8 cellular contexts compared by ENCODE assay signal in the genomic region with DNA sequence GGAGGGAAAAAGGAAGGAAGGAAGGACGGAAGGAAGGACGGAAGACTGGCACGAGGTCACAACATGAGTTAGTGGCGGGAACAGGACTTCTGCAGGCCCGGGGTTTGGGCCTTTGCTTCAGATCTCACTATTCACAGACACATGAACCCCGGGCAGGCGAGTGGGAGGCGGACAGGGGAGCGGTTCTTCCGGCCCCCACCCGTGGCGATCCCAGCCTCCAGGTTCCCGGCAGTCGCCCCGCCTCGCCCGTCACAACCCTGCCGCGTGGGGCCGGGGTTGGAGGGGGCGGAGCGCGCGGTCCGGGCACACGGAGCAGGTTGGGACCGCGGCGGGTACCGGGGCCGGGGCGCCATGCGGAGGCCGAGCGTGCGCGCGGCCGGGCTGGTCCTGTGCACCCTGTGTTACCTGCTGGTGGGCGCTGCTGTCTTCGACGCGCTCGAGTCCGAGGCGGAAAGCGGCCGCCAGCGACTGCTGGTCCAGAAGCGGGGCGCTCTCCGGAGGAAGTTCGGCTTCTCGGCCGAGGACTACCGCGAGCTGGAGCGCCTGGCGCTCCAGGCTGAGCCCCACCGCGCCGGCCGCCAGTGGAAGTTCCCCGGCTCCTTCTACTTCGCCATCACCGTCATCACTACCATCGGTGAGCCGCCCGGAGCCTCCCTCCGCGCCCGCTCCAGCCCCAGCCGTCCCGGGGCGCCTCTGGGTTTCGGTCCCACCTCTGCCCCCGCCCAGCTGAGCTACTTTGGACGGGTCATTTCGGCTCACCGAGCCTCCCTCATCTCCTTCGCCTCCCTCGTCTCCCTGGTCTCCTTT. TPM values are rescaled to one million over a fixed set of nuclear protein-coding genes. Genes with fewer than 3 reads are reported as not detected.
DNase-seq lines count a peak whose midpoint lies in the region; ATAC-seq and TF ChIP-seq lines count a peak whose summit lies in the region.

A gene (plus strand): TSS at position 306 of the 807 bp plus-strand sequence. CDS start 46 bp downstream, at position 352.

- WGBS in suprapubic skin = 2% methylated on average over 18 of the region's 82 CpGs

- in situ Hi-C loops in HAP-1 (cut with MboI; ENCODE audit: low sequenced_read_pairs) = loop anchor here (5.0 kb wide), 1 partner anchor 122 kb away; no protein-coding TSS in a partner anchor

- H3K4me1 ChIP-seq in HAP-1 = peaks cover 10% of the 10 kb centered on the region
- H3K4me1 ChIP-seq in effector memory CD4-positive, alpha-beta T cell (ENCODE audit: control insufficient read depth, insufficient read depth, low read length, poor library complexity, severe bottlenecking) = peaks cover 7% of the 10 kb centered on the region
- H3K4me1 ChIP-seq in muscle layer of duodenum (ENCODE audit: control insufficient read depth in 1 of 2, insufficient read depth in 2 of 2, low read length in 2 of 2) = peaks cover 0 to 4% of the 10 kb centered on the region in 2 donors
- peaks cover 38% of the 10 kb centered on the region for H3K4me1 ChIP-seq in suprapubic skin

- peak within 1 kb of the TSS; percentile 59 for H3K27ac Mint-ChIP-seq in activated CD4-positive, alpha-beta T cell treated with anti-CD3 and anti-CD28 coated beads, Interleukin-2, amount 10 ng/mL, durations not matched to agents 24 days and 14 days

- H3K36me3 ChIP-seq in HAP-1 (replicated peaks) (no peaks in the 10 kb centered on the region), muscle layer of duodenum (ENCODE audit: control insufficient read depth in 1 of 2, insufficient read depth in 2 of 2, low read length in 2 of 2) (no peaks in the 10 kb centered on the region), suprapubic skin (no peaks in the 10 kb centered on the region)
- no peaks in the 10 kb centered on the region for H3K36me3 ChIP-seq in effector memory CD4-positive, alpha-beta T cell (ENCODE audit: control insufficient read depth, insufficient read depth, low read length)

- H3K27ac ChIP-seq in effector memory CD4-positive, alpha-beta T cell (ENCODE audit: insufficient read depth, low read length, poor library complexity, severe bottlenecking) = no peak within 1 kb of the TSS
- H3K27ac ChIP-seq in muscle layer of duodenum (ENCODE audit: low read length) (no peak within 1 kb of the TSS), suprapubic skin (peak within 1 kb of the TSS; percentile 42)

- TF ChIP-seq POLR2A in suprapubic skin (IDR thresholded peaks at IDR 0.05) (no peak), GM18505 (IDR thresholded peaks at IDR 0.05; ENCODE audit: borderline replicate concordance, extremely low read depth, insufficient read depth, insufficient read length) (no peak)

- no peaks in the 10 kb centered on the region for H3K36me3 Mint-ChIP-seq in activated CD4-positive, alpha-beta T cell treated with anti-CD3 and anti-CD28 coated beads, Interleukin-2, amount 10 ng/mL, durations not matched to agents 24 days and 14 days (ENCODE audit: low read depth)

- H3K27me3 Mint-ChIP-seq in activated CD4-positive, alpha-beta T cell treated with anti-CD3 and anti-CD28 coated beads, Interleukin-2, amount 10 ng/mL, durations not matched to agents 24 days and 14 days = peaks cover 32% of the 10 kb centered on the region

- H3K4me3 ChIP-seq in HAP-1 = peak within 1 kb of the TSS; percentile 29
- H3K4me3 ChIP-seq in effector memory CD4-positive, alpha-beta T cell (ENCODE audit: insufficient read depth, low read depth, low read length, poor library complexity, severe bottlenecking) = peak within 1 kb of the TSS; percentile 53
- peak within 1 kb of the TSS; percentile 17 to 65 for H3K4me3 ChIP-seq in muscle layer of duodenum (ENCODE audit: low read depth in 1 of 2, low read length in 2 of 2)
- peak within 1 kb of the TSS; percentile 61 for H3K4me3 ChIP-seq in suprapubic skin

- intact Hi-C loops in activated CD4-positive, alpha-beta T cell treated with anti-CD3 and anti-CD28 coated beads, Interleukin-2, amount 10 ng/mL, durations not matched to agents 24 days and 14 days (cut with micrococcal nuclease) = loop anchor here (5.0 kb wide), 1 partner anchor 142 kb away; a partner anchor contains a TSS

- H3K4me3 Mint-ChIP-seq in activated CD4-positive, alpha-beta T cell treated with anti-CD3 and anti-CD28 coated beads, Interleukin-2, amount 10 ng/mL, durations not matched to agents 24 days and 14 days = peak within 1 kb of the TSS; percentile 81

- ATAC-seq in GM18873 (IDR thresholded peaks at IDR 0.05; ENCODE audit: low FRiP score, unreplicated experiment) = no peak
- ATAC-seq in GM18505 (IDR thresholded peaks at IDR 0.05; ENCODE audit: unreplicated experiment) = no peak

- no peaks in the 10 kb centered on the region for H3K9me3 Mint-ChIP-seq in activated CD4-positive, alpha-beta T cell treated with anti-CD3 and anti-CD28 coated beads, Interleukin-2, amount 10 ng/mL, durations not matched to agents 24 days and 14 days

- H3K9me3 ChIP-seq in HAP-1 (no peaks in the 10 kb centered on the region), muscle layer of duodenum (ENCODE audit: control insufficient read depth in 1 of 2, low read length in 2 of 2) (no peaks in the 10 kb centered on the region), suprapubic skin (no peaks in the 10 kb centered on the region)
- no peaks in the 10 kb centered on the region for H3K9me3 ChIP-seq in effector memory CD4-positive, alpha-beta T cell (ENCODE audit: control insufficient read depth, low read length)

- no peaks in the 10 kb centered on the region for H3K27me3 ChIP-seq in HAP-1 (ENCODE audit: low read depth)
- H3K27me3 ChIP-seq in effector memory CD4-positive, alpha-beta T cell (replicated peaks; ENCODE audit: control insufficient read depth, insufficient read depth, low read length, poor library complexity, severe bottlenecking) = peaks cover 9% of the 10 kb centered on the region
- peaks cover 24% of the 10 kb centered on the region for H3K27me3 ChIP-seq in muscle layer of duodenum (ENCODE audit: low read depth, low read length)
- H3K27me3 ChIP-seq in suprapubic skin = peaks cover 15% of the 10 kb centered on the region

- peaks cover 9% of the 10 kb centered on the region for H3K4me1 Mint-ChIP-seq in activated CD4-positive, alpha-beta T cell treated with anti-CD3 and anti-CD28 coated beads, Interleukin-2, amount 10 ng/mL, durations not matched to agents 24 days and 14 days

- DNase-seq in HAP-1 (ENCODE audit: low spot score in 2 of 2) (peak in 1 of 2 experiments; percentile 46), suprapubic skin (ENCODE audit: low spot score in 2 of 2) (no peak), amniotic stem cell (lab: John Stamatoyannopoulos, UW) (no peak)
- DNase-seq in activated CD4-positive, alpha-beta T cell treated with anti-CD3 and anti-CD28 coated beads, Interleukin-2, amount 10 ng/mL, durations not matched to agents 24 days and 14 days = peak; percentile 80
- no peak for DNase-seq in effector memory CD4-positive, alpha-beta T cell

- no peak for TF ChIP-seq EP300 in suprapubic skin (IDR thresholded peaks at IDR 0.05)

- no peak for TF ChIP-seq CTCF in suprapubic skin (IDR thresholded peaks at IDR 0.05)

RNA-seq across cellular contexts. Expression of the gene that starts here (rescaled TPM):
- total RNA-seq in activated CD4-positive, alpha-beta T cell treated with anti-CD3 and anti-CD28 coated beads, Interleukin-2, amount 10 ng/mL, durations not matched to agents 24 days and 14 days = 0.44 and 0.76 TPM in 2 replicates
- total RNA-seq in suprapubic skin = 1 to 10 TPM in 3 of 4 donors, under 1 TPM in 1; 0.57 to 1.9 (median 1.4) TPM

Comparison
In these comparisons a context has a peak if more than half of its experiments do, and no peak if none do; other contexts are left out.
1. Peak in DNase-seq in activated CD4-positive, alpha-beta T cell treated with anti-CD3 and anti-CD28 coated beads, Interleukin-2, amount 10 ng/mL, durations not matched to agents 24 days and 14 days; RNA of the gene not detected or under 1 TPM.